ENCODE assay signal across 21 cellular contexts in the genomic region with DNA sequence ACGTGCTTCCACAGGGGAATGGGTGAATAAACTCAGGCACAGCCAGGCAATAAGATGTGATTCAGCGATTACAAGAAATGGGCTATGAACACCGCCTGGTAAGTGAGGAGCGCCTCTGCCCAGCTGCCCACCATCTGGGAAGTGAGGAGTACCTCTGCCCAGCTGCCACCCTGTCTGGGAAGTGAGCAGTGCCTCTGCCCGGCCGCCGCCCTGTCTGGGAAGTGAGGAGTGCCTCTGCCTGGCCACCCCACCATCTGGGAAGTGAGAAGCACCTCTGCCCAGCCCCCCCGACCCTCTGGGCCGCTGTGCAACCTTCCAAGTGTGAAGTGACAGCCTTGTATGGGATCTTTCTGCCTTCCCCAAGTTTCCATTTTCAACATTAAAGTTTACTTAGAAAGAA.
"Had no signal": no experiment of that assay in that cellular context is flagged by ENCODE, and none has a peak within 500 bp of the region (broad histone marks: within the 10 kb centered on the region; RNA-seq: fewer than 3 reads in every experiment).

No MANE protein-coding gene starts in this region.

- H3K9ac ChIP-seq: parathyroid adenoma had no signal

- DNase-seq: cortex of kidney; effector memory CD4-positive, alpha-beta T cell; glutamatergic neuron; islet precursor cell; mesendoderm; naive B cell; retina; right lobe of liver; spleen; stimulated activated CD4-positive, alpha-beta T cell treated with anti-CD3 and anti-CD28 coated beads, Interleukin-15, amount 100 ng/mL, for 24 hours; stimulated activated CD4-positive, alpha-beta T cell treated with anti-CD3 and anti-CD28 coated beads, Interleukin-1b, Interleukin-23, amount 100 ng/mL, for 48 hours; stimulated activated CD4-positive, alpha-beta T cell treated with anti-CD3 and anti-CD28 coated beads, Interleukin-4, amount 100 ng/mL, for 24 hours had no signal

- H3K36me3 ChIP-seq: gastroesophageal sphincter, left lung, right lobe of liver, spleen, tibial artery, upper lobe of left lung had no signal

- H3K27me3 ChIP-seq: right lobe of liver, upper lobe of left lung had no signal

- H3K4me1 ChIP-seq: left lung, parathyroid adenoma, psoas muscle, right lobe of liver, tibial artery, upper lobe of left lung had no signal

- H3K79me2 ChIP-seq: parathyroid adenoma had no signal

- H3K27ac ChIP-seq: dorsolateral prefrontal cortex, gastroesophageal sphincter, left lung, parathyroid adenoma, psoas muscle, right lobe of liver, spleen, tibial artery, upper lobe of left lung had no signal

- H2AFZ ChIP-seq: parathyroid adenoma had no signal

- H3K4me3 ChIP-seq: dorsolateral prefrontal cortex, gastroesophageal sphincter, left lung, psoas muscle, right lobe of liver, spleen, tibial artery, upper lobe of left lung had no signal

- H3K9me3 ChIP-seq: gastroesophageal sphincter, left lung, psoas muscle, right lobe of liver, tibial artery, upper lobe of left lung had no signal

- ATAC-seq: esophagus mucosa; gastroesophageal sphincter; left lung; psoas muscle; right lobe of liver; stimulated activated memory B cell treated with anti-CD40 and anti-IgM and Interleukin-4, amounts not matched to agents 10 μg/mL and 1 μg/mL and 100 μg/mL, for 72 hours had no signal
